Comparison of ENCODE assay signal across 17 cellular contexts in the genomic region with DNA sequence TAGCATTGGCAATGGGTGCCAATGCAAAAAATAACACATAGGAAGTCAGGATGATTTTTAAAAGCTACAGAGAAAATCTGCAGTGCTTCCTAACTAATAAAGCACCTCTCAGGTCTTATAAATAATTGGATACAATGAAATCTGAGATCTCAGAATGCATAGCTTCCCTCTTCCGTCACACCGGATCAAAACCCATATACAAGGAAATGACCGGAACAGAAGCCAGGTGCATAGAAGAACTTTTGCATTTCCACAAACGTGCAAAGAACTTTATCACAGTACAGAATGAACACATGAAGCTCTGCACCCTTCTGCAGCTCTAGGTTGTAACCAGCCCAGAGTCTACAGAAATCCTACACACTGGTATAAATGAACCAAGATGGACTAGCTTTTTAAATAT.
"Had no signal": no experiment of that assay in that cellular context is flagged by ENCODE, and none has a peak within 500 bp of the region (broad histone marks: within the 10 kb centered on the region; RNA-seq: fewer than 3 reads in every experiment).

No MANE protein-coding gene starts in this region.

- DNase-seq: erythroblast; foreskin keratinocyte; head of caudate nucleus; mesendoderm; naive B cell; right lobe of liver; stimulated activated CD4-positive, alpha-beta T cell treated with anti-CD3 and anti-CD28 coated beads, Interleukin-1b, Interleukin-23, amount 100 ng/mL, for 48 hours; stimulated activated CD4-positive, alpha-beta T cell treated with anti-CD3 and anti-CD28 coated beads, Interleukin-4, amount 100 ng/mL, for 4 hours; stimulated activated naive B cell treated with anti-CD40 and anti-IgM and Interleukin-4, amounts not matched to agents 10 μg/mL and 1 μg/mL and 100 μg/mL, for 72 hours; stimulated activated naive CD8-positive, alpha-beta T cell treated with anti-CD3 and anti-CD28 coated beads, Interleukin-15, amount 100 ng/mL, for 72 hours; trophoblast cell had no signal

- H3K4me2 ChIP-seq: hepatocyte had no signal

- H3K27ac Mint-ChIP-seq: dendritic cell treated with granulocyte-macrophage colony-stimulating factor and Interleukin-4, amounts not matched to agents 40 ng/mL and 50 ng/mL, for 4 days; nephron; stimulated activated naive B cell treated with anti-CD40 and anti-IgM and Interleukin-4, amounts not matched to agents 10 μg/mL and 1 μg/mL and 100 μg/mL, for 72 hours; stimulated activated naive CD8-positive, alpha-beta T cell treated with anti-CD3 and anti-CD28 coated beads, Interleukin-15, amount 100 ng/mL, for 72 hours had no signal

- H3K9me3 ChIP-seq: prostate gland, right lobe of liver had no signal

- H3K9ac ChIP-seq: parathyroid adenoma had no signal

- H3K27me3 ChIP-seq: foreskin keratinocyte, hepatocyte, right lobe of liver had no signal

- H2AFZ ChIP-seq: hepatocyte, parathyroid adenoma had no signal

- H3K4me1 Mint-ChIP-seq: stimulated activated naive CD8-positive, alpha-beta T cell treated with anti-CD3 and anti-CD28 coated beads, Interleukin-15, amount 100 ng/mL, for 72 hours had no signal

- H3K4me3 ChIP-seq: hepatocyte, prostate gland, right lobe of liver had no signal

- H3K4me3 Mint-ChIP-seq: dendritic cell treated with granulocyte-macrophage colony-stimulating factor and Interleukin-4, amounts not matched to agents 40 ng/mL and 50 ng/mL, for 4 days; nephron; stimulated activated naive CD8-positive, alpha-beta T cell treated with anti-CD3 and anti-CD28 coated beads, Interleukin-15, amount 100 ng/mL, for 72 hours had no signal

- FAIRE-seq: colon had no signal

- H3K27me3 Mint-ChIP-seq: dendritic cell treated with granulocyte-macrophage colony-stimulating factor and Interleukin-4, amounts not matched to agents 40 ng/mL and 50 ng/mL, for 4 days; naive B cell; stimulated activated naive B cell treated with anti-CD40 and anti-IgM and Interleukin-4, amounts not matched to agents 10 μg/mL and 1 μg/mL and 100 μg/mL, for 72 hours had no signal

- H3K4me1 ChIP-seq: foreskin keratinocyte, parathyroid adenoma, prostate gland, right lobe of liver had no signal

- ATAC-seq: foreskin keratinocyte; right lobe of liver; stimulated activated naive B cell treated with anti-CD40 and anti-IgM and Interleukin-4, amounts not matched to agents 10 μg/mL and 1 μg/mL and 100 μg/mL, for 72 hours; stimulated activated naive CD8-positive, alpha-beta T cell treated with anti-CD3 and anti-CD28 coated beads, Interleukin-15, amount 100 ng/mL, for 72 hours had no signal

- H3K27ac ChIP-seq: foreskin keratinocyte, hepatocyte, parathyroid adenoma, prostate gland, right lobe of liver had no signal

- H3K36me3 ChIP-seq: prostate gland, right lobe of liver had no signal
